25 cellular contexts compared by ENCODE assay signal in genomic region chr16:10989494-10989893, GRCh38. TPM values are rescaled to one million over a fixed set of nuclear protein-coding genes. Genes with fewer than 3 reads are reported as not detected.
A peak's percentile ranks its signal among the peaks of the same experiment; 100 is the strongest.
DNase-seq lines count a peak whose midpoint lies in the region; ATAC-seq lines count a peak whose summit lies in the region.
"Had no signal": no experiment of that assay in that cellular context is flagged by ENCODE, and none has a peak within 500 bp of the region (broad histone marks: within the 10 kb centered on the region; RNA-seq: fewer than 3 reads in every experiment).

No MANE protein-coding gene starts in this region.

- H3K27me3 Mint-ChIP-seq in activated CD4-positive, alpha-beta T cell treated with anti-CD3 and anti-CD28 coated beads, Interleukin-2, amount 10 ng/mL, durations not matched to agents 24 days and 14 days, result no peaks in the 10 kb centered on the region
- no peaks in the 10 kb centered on the region for H3K27me3 Mint-ChIP-seq in CD4-positive, CD25-positive, alpha-beta regulatory T cell
- H3K27me3 Mint-ChIP-seq in activated CD4-positive, alpha-beta memory T cell treated with anti-CD3 and anti-CD28 coated beads, Interleukin-2, amount 10 ng/mL, durations not matched to agents 7 days and 5 days, result no peaks in the 10 kb centered on the region
- H3K27me3 Mint-ChIP-seq: B cell had no signal

- peak overlapping the region; percentile 92 for H3K27ac Mint-ChIP-seq in activated CD4-positive, alpha-beta T cell treated with anti-CD3 and anti-CD28 coated beads, Interleukin-2, amount 10 ng/mL, durations not matched to agents 24 days and 14 days
- peak overlapping the region in 2 of 3 donors; percentile 17 to 78 for H3K27ac Mint-ChIP-seq in CD4-positive, CD25-positive, alpha-beta regulatory T cell
- H3K27ac Mint-ChIP-seq in activated CD4-positive, alpha-beta memory T cell treated with anti-CD3 and anti-CD28 coated beads, Interleukin-2, amount 10 ng/mL, durations not matched to agents 7 days and 5 days, result peak overlapping the region; percentile 85

- H3K36me3 Mint-ChIP-seq in activated CD4-positive, alpha-beta T cell treated with anti-CD3 and anti-CD28 coated beads, Interleukin-2, amount 10 ng/mL, durations not matched to agents 24 days and 14 days (ENCODE audit: low read depth), result peaks cover 52% of the 10 kb centered on the region
- peaks cover 42% of the 10 kb centered on the region for H3K36me3 Mint-ChIP-seq in CD4-positive, CD25-positive, alpha-beta regulatory T cell
- H3K36me3 Mint-ChIP-seq in activated CD4-positive, alpha-beta memory T cell treated with anti-CD3 and anti-CD28 coated beads, Interleukin-2, amount 10 ng/mL, durations not matched to agents 7 days and 5 days (ENCODE audit: low read depth), result peaks cover 55% of the 10 kb centered on the region

- POLR2A ChIA-PET in activated CD4-positive, alpha-beta memory T cell treated with anti-CD3 and anti-CD28 coated beads, Interleukin-2, amount 10 ng/mL, durations not matched to agents 7 days and 5 days (lab: Charles Lee), result interaction anchor here (0.7 to 2.3 kb wide), 4 partner anchors 12 to 266 kb away, joined by 3 to 14 read pairs (median 4); no protein-coding TSS in a partner anchor

- H3K36me3 ChIP-seq in CD4-positive, CD25-positive, alpha-beta regulatory T cell (ENCODE audit: control insufficient read depth, insufficient read depth, low read length), result peaks cover 13% of the 10 kb centered on the region

- H3K9me3 ChIP-seq in CD4-positive, CD25-positive, alpha-beta regulatory T cell (ENCODE audit: control insufficient read depth in 2 of 2, low read length in 2 of 2), result no peaks in the 10 kb centered on the region
- H3K9me3 ChIP-seq: A549, heart left ventricle, MG63, psoas muscle had no signal

- H3K27me3 ChIP-seq in CD4-positive, CD25-positive, alpha-beta regulatory T cell (ENCODE audit: control insufficient read depth, insufficient read depth, low read length), result no peaks in the 10 kb centered on the region
- H3K27me3 ChIP-seq: heart left ventricle, MG63 had no signal

- intact Hi-C loops in activated CD4-positive, alpha-beta T cell treated with anti-CD3 and anti-CD28 coated beads, Interleukin-2, amount 10 ng/mL, durations not matched to agents 24 days and 14 days (cut with micrococcal nuclease), result loop anchor here (2.0 kb wide), 1 partner anchor 85 kb away; no protein-coding TSS in a partner anchor

- peaks cover 6% of the 10 kb centered on the region for H3K9me3 Mint-ChIP-seq in activated CD4-positive, alpha-beta T cell treated with anti-CD3 and anti-CD28 coated beads, Interleukin-2, amount 10 ng/mL, durations not matched to agents 24 days and 14 days
- no peaks in the 10 kb centered on the region for H3K9me3 Mint-ChIP-seq in CD4-positive, CD25-positive, alpha-beta regulatory T cell
- H3K9me3 Mint-ChIP-seq in activated CD4-positive, alpha-beta memory T cell treated with anti-CD3 and anti-CD28 coated beads, Interleukin-2, amount 10 ng/mL, durations not matched to agents 7 days and 5 days, result peaks cover 3% of the 10 kb centered on the region

- CTCF ChIA-PET in activated CD4-positive, alpha-beta memory T cell treated with anti-CD3 and anti-CD28 coated beads, Interleukin-2, amount 10 ng/mL, durations not matched to agents 7 days and 5 days (lab: Charles Lee), result interaction anchor here (0.9 to 3.1 kb wide), 5 partner anchors 18 to 266 kb away, joined by 3 to 14 read pairs (median 3); partner anchors contain the start of gene SOCS1

- H3K4me3 ChIP-seq in CD4-positive, CD25-positive, alpha-beta regulatory T cell (ENCODE audit: low read depth, low read length), result no peak overlapping the region
- H3K4me3 ChIP-seq: A549, heart left ventricle, K562, MG63, psoas muscle had no signal

- no peak overlapping the region for H3K27ac ChIP-seq in CD4-positive, CD25-positive, alpha-beta regulatory T cell (ENCODE audit: insufficient read depth, low read length, poor library complexity, severe bottlenecking)
- H3K27ac ChIP-seq: A549, heart left ventricle, psoas muscle had no signal

- no peak for ATAC-seq in CD4-positive, CD25-positive, alpha-beta regulatory T cell (ENCODE audit: low read depth in 2 of 2)
- ATAC-seq in HG03442 (IDR thresholded peaks at IDR 0.05; ENCODE audit: unreplicated experiment), result no peak
- ATAC-seq in HG02678 (IDR thresholded peaks at IDR 0.05; ENCODE audit: unreplicated experiment), result no peak
- ATAC-seq: A549, heart left ventricle, K562, psoas muscle had no signal

- H3K4me1 Mint-ChIP-seq in activated CD4-positive, alpha-beta T cell treated with anti-CD3 and anti-CD28 coated beads, Interleukin-2, amount 10 ng/mL, durations not matched to agents 24 days and 14 days, result peaks cover 76% of the 10 kb centered on the region
- H3K4me1 Mint-ChIP-seq in CD4-positive, CD25-positive, alpha-beta regulatory T cell, result peaks cover 23 to 52% (median 35%) of the 10 kb centered on the region in 4 donors
- H3K4me1 Mint-ChIP-seq in activated CD4-positive, alpha-beta memory T cell treated with anti-CD3 and anti-CD28 coated beads, Interleukin-2, amount 10 ng/mL, durations not matched to agents 7 days and 5 days, result peaks cover 90% of the 10 kb centered on the region

- peak; percentile 56 for DNase-seq in activated CD4-positive, alpha-beta T cell treated with anti-CD3 and anti-CD28 coated beads, Interleukin-2, amount 10 ng/mL, durations not matched to agents 24 days and 14 days
- no peak for DNase-seq in activated CD4-positive, alpha-beta T cell treated with anti-CD3 and anti-CD28 coated beads, Interleukin-2, amount 50 U/mL, for 1 hour
- DNase-seq in CD4-positive, CD25-positive, alpha-beta regulatory T cell, result no peak
- no peak for DNase-seq in activated CD4-positive, alpha-beta memory T cell treated with anti-CD3 and anti-CD28 coated beads, Interleukin-2, amount 10 ng/mL, durations not matched to agents 7 days and 5 days
- DNase-seq in left kidney (ENCODE audit: low read depth, low spot score), result peak; percentile 83
- no peak for DNase-seq in stimulated activated CD4-positive, alpha-beta T cell treated with anti-CD3 and anti-CD28 coated beads, Interleukin-4, amount 100 ng/mL, for 1 hour
- DNase-seq: activated CD4-positive, CD25-positive, alpha-beta regulatory T cell treated with anti-CD3 and anti-CD28 coated beads, Interleukin-2, amount 50 U/mL, for 72 hours; activated CD8-positive, alpha-beta memory T cell treated with anti-CD3 and anti-CD28 coated beads, Interleukin-2, amount 50 U/mL, for 48 hours; erythroblast; GOT3; heart left ventricle; mammary epithelial cell; MG63; NCI-H2107; NCI-H446 treated with DMSO at 0.1 percent for 48 hours; nucleus accumbens; OCI-M1; psoas muscle; stimulated activated CD8-positive, alpha-beta memory T cell treated with anti-CD3 and anti-CD28 coated beads, Interleukin-4, amount 100 ng/mL, for 48 hours; SW 1271 had no signal

- peaks cover 23% of the 10 kb centered on the region for H3K4me1 ChIP-seq in CD4-positive, CD25-positive, alpha-beta regulatory T cell (ENCODE audit: control insufficient read depth, insufficient read depth, low read length, poor library complexity, severe bottlenecking)
- H3K4me1 ChIP-seq: psoas muscle had no signal

- peak overlapping the region; percentile 66 for H3K4me3 Mint-ChIP-seq in activated CD4-positive, alpha-beta T cell treated with anti-CD3 and anti-CD28 coated beads, Interleukin-2, amount 10 ng/mL, durations not matched to agents 24 days and 14 days
- peak overlapping the region in 1 of 4 donors; percentile 15 for H3K4me3 Mint-ChIP-seq in CD4-positive, CD25-positive, alpha-beta regulatory T cell
- no peak overlapping the region for H3K4me3 Mint-ChIP-seq in activated CD4-positive, alpha-beta memory T cell treated with anti-CD3 and anti-CD28 coated beads, Interleukin-2, amount 10 ng/mL, durations not matched to agents 7 days and 5 days
- H3K4me3 Mint-ChIP-seq: B cell had no signal

RNA-seq across cellular contexts. Expression of gene CLEC16A, which starts 45.1 kb away (rescaled TPM):
- total RNA-seq in activated CD4-positive, alpha-beta T cell treated with anti-CD3 and anti-CD28 coated beads, Interleukin-2, amount 10 ng/mL, durations not matched to agents 24 days and 14 days, result 35.9 and 36.2 TPM in 2 replicates
- total RNA-seq in CD4-positive, CD25-positive, alpha-beta regulatory T cell, result 38.9 TPM
- 10 to 100 TPM; 11.8 to 16.0 (median 12.1) TPM for polyA plus RNA-seq in CD4-positive, CD25-positive, alpha-beta regulatory T cell
- total RNA-seq in activated CD4-positive, alpha-beta memory T cell treated with anti-CD3 and anti-CD28 coated beads, Interleukin-2, amount 10 ng/mL, durations not matched to agents 7 days and 5 days, result 10 to 100 TPM; 30.3 to 32.4 TPM

RNA-seq across cellular contexts. Expression of gene DEXI, which starts 47.2 kb away (rescaled TPM):
- 35.6 and 38.0 TPM in 2 replicates for total RNA-seq in activated CD4-positive, alpha-beta T cell treated with anti-CD3 and anti-CD28 coated beads, Interleukin-2, amount 10 ng/mL, durations not matched to agents 24 days and 14 days
- 15.7 TPM for total RNA-seq in CD4-positive, CD25-positive, alpha-beta regulatory T cell
- 10 to 100 TPM; 49.4 to 53.5 (median 51.8) TPM for polyA plus RNA-seq in CD4-positive, CD25-positive, alpha-beta regulatory T cell
- total RNA-seq in activated CD4-positive, alpha-beta memory T cell treated with anti-CD3 and anti-CD28 coated beads, Interleukin-2, amount 10 ng/mL, durations not matched to agents 7 days and 5 days, result 10 to 100 TPM; 24.2 to 24.7 TPM

Comparison
In these comparisons a context has a peak if more than half of its experiments do, and no peak if none do; other contexts are left out.
1. DNase-seq: peak in activated CD4-positive, alpha-beta T cell treated with anti-CD3 and anti-CD28 coated beads, Interleukin-2, amount 10 ng/mL, durations not matched to agents 24 days and 14 days (single experiment) and left kidney (single experiment); none in activated CD4-positive, alpha-beta T cell treated with anti-CD3 and anti-CD28 coated beads, Interleukin-2, amount 50 U/mL, for 1 hour (single experiment), CD4-positive, CD25-positive, alpha-beta regulatory T cell (0 of 3), activated CD4-positive, alpha-beta memory T cell treated with anti-CD3 and anti-CD28 coated beads, Interleukin-2, amount 10 ng/mL, durations not matched to agents 7 days and 5 days (single experiment) and stimulated activated CD4-positive, alpha-beta T cell treated with anti-CD3 and anti-CD28 coated beads, Interleukin-4, amount 100 ng/mL, for 1 hour (single experiment).
2. Peak in every context shown above with its lines, with median percentiles within 50 percentile points of each other: H3K27ac Mint-ChIP-seq.